1 cellular context compared by ENCODE assay signal in genomic region chr20:5714261-5715041, GRCh38.
A peak's percentile ranks its signal among the peaks of the same experiment; 100 is the strongest.
TF ChIP-seq lines count a peak whose summit lies in the region.

No MANE protein-coding gene starts in this region.

TF ChIP-seq in HepG2, 621 proteins besides CTCF, POLR2A, EP300 and RAD21 (continued from another document and continues in another):
- TF ChIP-seq, protein P1, sequence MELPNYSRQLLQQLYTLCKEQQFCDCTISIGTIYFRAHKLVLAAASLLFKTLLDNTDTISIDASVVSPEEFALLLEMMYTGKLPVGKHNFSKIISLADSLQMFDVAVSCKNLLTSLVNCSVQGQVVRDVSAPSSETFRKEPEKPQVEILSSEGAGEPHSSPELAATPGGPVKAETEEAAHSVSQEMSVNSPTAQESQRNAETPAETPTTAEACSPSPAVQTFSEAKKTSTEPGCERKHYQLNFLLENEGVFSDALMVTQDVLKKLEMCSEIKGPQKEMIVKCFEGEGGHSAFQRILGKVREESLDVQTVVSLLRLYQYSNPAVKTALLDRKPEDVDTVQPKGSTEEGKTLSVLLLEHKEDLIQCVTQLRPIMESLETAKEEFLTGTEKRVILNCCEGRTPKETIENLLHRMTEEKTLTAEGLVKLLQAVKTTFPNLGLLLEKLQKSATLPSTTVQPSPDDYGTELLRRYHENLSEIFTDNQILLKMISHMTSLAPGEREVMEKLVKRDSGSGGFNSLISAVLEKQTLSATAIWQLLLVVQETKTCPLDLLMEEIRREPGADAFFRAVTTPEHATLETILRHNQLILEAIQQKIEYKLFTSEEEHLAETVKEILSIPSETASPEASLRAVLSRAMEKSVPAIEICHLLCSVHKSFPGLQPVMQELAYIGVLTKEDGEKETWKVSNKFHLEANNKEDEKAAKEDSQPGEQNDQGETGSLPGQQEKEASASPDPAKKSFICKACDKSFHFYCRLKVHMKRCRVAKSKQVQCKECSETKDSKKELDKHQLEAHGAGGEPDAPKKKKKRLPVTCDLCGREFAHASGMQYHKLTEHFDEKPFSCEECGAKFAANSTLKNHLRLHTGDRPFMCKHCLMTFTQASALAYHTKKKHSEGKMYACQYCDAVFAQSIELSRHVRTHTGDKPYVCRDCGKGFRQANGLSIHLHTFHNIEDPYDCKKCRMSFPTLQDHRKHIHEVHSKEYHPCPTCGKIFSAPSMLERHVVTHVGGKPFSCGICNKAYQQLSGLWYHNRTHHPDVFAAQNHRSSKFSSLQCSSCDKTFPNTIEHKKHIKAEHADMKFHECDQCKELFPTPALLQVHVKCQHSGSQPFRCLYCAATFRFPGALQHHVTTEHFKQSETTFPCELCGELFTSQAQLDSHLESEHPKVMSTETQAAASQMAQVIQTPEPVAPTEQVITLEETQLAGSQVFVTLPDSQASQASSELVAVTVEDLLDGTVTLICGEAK (IDR thresholded peaks at IDR 0.05) = no peak
- TF ChIP-seq, protein P1 (CRISPR knock-in tag; IDR thresholded peaks at IDR 0.05) = no peak
- TF ChIP-seq PLSCR1 (CRISPR knock-in tag; IDR thresholded peaks at IDR 0.05; ENCODE audit: borderline replicate concordance) = no peak
- TF ChIP-seq TBX2 (CRISPR knock-in tag; IDR thresholded peaks at IDR 0.05; ENCODE audit: borderline replicate concordance) = peak; percentile 82
- TF ChIP-seq ZNF367 (CRISPR knock-in tag; IDR thresholded peaks at IDR 0.05; ENCODE audit: borderline replicate concordance) = no peak
- no peak for TF ChIP-seq REL (CRISPR knock-in tag; conservative IDR thresholded peaks at IDR 0.05)
- no peak for TF ChIP-seq ZNF256 (CRISPR knock-in tag; conservative IDR thresholded peaks at IDR 0.05)
- no peak for TF ChIP-seq GRHL1 (CRISPR knock-in tag; conservative IDR thresholded peaks at IDR 0.05)
- TF ChIP-seq ZNF143 (CRISPR knock-in tag; IDR thresholded peaks at IDR 0.05) = no peak
- TF ChIP-seq, protein P2, sequence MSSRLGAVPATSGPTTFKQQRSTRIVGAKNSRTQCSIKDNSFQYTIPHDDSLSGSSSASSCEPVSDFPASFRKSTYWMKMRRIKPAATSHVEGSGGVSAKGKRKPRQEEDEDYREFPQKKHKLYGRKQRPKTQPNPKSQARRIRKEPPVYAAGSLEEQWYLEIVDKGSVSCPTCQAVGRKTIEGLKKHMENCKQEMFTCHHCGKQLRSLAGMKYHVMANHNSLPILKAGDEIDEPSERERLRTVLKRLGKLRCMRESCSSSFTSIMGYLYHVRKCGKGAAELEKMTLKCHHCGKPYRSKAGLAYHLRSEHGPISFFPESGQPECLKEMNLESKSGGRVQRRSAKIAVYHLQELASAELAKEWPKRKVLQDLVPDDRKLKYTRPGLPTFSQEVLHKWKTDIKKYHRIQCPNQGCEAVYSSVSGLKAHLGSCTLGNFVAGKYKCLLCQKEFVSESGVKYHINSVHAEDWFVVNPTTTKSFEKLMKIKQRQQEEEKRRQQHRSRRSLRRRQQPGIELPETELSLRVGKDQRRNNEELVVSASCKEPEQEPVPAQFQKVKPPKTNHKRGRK (CRISPR knock-in tag; IDR thresholded peaks at IDR 0.05) = no peak
- TF ChIP-seq USF2 (IDR thresholded peaks at IDR 0.05; ENCODE audit: low read depth, low read length) = no peak
- TF ChIP-seq USF2 (CRISPR knock-in tag; IDR thresholded peaks at IDR 0.05; ENCODE audit: borderline replicate concordance) = no peak
- no peak for TF ChIP-seq ZNF333 (CRISPR knock-in tag; IDR thresholded peaks at IDR 0.05; ENCODE audit: borderline replicate concordance)
- TF ChIP-seq MXI1 (IDR thresholded peaks at IDR 0.05; ENCODE audit: borderline replicate concordance, low read depth, low read length) = peak; percentile 71; the same call in 1 of the 3 replicates
- TF ChIP-seq ZNF841 (CRISPR knock-in tag; IDR thresholded peaks at IDR 0.05; ENCODE audit: borderline replicate concordance) = no peak
- no peak for TF ChIP-seq ZNF318 (CRISPR knock-in tag; IDR thresholded peaks at IDR 0.05)
